Comparison of ENCODE assay signal across 1 cellular context in genomic region chr1:167898578-167899222, GRCh38.
TF ChIP-seq lines count a peak whose summit lies in the region.

No MANE protein-coding gene starts in this region.

TF ChIP-seq in GM12878, 131 proteins besides CTCF, POLR2A, EP300 and RAD21 (continued from another document):
- TF ChIP-seq CREB1 (IDR thresholded peaks at IDR 0.05; ENCODE audit: low read depth) = no peak
